ENCODE assay signal across 17 cellular contexts in the genomic region with DNA sequence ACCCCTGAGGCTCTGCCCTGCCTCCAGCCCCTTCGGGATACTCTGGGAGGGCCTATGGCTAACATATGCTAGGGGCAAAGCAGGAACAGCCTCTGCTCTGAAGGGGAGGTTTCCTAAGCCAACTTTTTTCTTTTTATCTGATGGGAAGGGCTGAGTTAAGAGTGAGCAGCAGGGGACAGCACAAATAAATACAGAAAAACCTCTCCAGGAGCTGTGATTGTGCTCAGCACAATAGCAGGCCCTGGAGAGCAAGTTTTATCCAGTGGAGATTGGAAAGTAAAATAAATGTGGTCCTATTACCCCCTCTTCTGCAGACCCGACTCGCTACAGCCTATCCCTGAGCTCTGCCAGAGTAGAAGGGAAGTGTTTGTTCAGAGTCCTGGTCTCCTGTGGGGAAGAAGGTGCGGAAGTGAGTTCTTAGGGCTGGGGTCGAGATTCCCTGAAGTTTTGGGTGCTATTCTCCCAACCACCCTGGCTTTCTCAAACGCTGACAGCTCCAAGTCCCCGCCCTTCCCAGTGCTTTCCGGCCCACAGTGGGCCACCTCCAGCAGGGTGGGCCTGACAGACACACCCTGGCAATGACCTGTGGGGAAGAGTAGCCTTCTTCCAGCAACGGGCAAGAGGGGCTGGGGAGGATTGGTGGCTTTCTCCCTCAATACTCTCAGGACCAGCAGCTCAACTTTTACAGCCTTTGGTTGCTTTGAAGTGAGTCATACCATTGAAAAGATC. TPM values are rescaled to one million over a fixed set of nuclear protein-coding genes. Genes with fewer than 3 reads are reported as not detected.
A peak's percentile ranks its signal among the peaks of the same experiment; 100 is the strongest.
DNase-seq lines count a peak whose midpoint lies in the region; ATAC-seq and TF ChIP-seq lines count a peak whose summit lies in the region.
"Had no signal": no experiment of that assay in that cellular context is flagged by ENCODE, and none has a peak within 500 bp of the region (broad histone marks: within the 10 kb centered on the region; RNA-seq: fewer than 3 reads in every experiment).

No MANE protein-coding gene starts in this region.

- no peaks in the 10 kb centered on the region for H3K27me3 ChIP-seq in foreskin keratinocyte

- H3K27ac ChIP-seq in foreskin keratinocyte = no peak overlapping the region
- H3K27ac ChIP-seq: WERI-Rb-1 had no signal

- H3K9me3 Mint-ChIP-seq in stimulated activated naive CD8-positive, alpha-beta T cell treated with anti-CD3 and anti-CD28 coated beads, Interleukin-15, amount 100 ng/mL, for 72 hours = no peaks in the 10 kb centered on the region
- H3K9me3 Mint-ChIP-seq in neural crest cell = no peaks in the 10 kb centered on the region
- H3K9me3 Mint-ChIP-seq: activated naive CD4-positive, alpha-beta T cell treated with anti-CD3 and anti-CD28 coated beads, Interleukin-2, amount 10 ng/mL, durations not matched to agents 7 days and 5 days; central memory CD8-positive, alpha-beta T cell; immature natural killer cell; stimulated activated memory B cell treated with anti-CD40 and anti-IgM and Interleukin-4, amounts not matched to agents 10 μg/mL and 1 μg/mL and 100 μg/mL, for 72 hours had no signal

- H3K27me3 Mint-ChIP-seq in stimulated activated naive CD8-positive, alpha-beta T cell treated with anti-CD3 and anti-CD28 coated beads, Interleukin-15, amount 100 ng/mL, for 72 hours = no peaks in the 10 kb centered on the region
- no peaks in the 10 kb centered on the region for H3K27me3 Mint-ChIP-seq in neural crest cell (ENCODE audit: low read depth)
- H3K27me3 Mint-ChIP-seq: CD4-positive, alpha-beta memory T cell; central memory CD8-positive, alpha-beta T cell; stimulated activated memory B cell treated with anti-CD40 and anti-IgM and Interleukin-4, amounts not matched to agents 10 μg/mL and 1 μg/mL and 100 μg/mL, for 72 hours had no signal

- H3K4me1 Mint-ChIP-seq in stimulated activated naive CD8-positive, alpha-beta T cell treated with anti-CD3 and anti-CD28 coated beads, Interleukin-15, amount 100 ng/mL, for 72 hours = no peaks in the 10 kb centered on the region
- H3K4me1 Mint-ChIP-seq in neural crest cell = peaks cover 13% of the 10 kb centered on the region
- H3K4me1 Mint-ChIP-seq: activated CD8-positive, alpha-beta memory T cell treated with anti-CD3 and anti-CD28 coated beads, Interleukin-2, amount 10 ng/mL, durations not matched to agents 7 days and 5 days; activated naive CD4-positive, alpha-beta T cell treated with anti-CD3 and anti-CD28 coated beads, Interleukin-2, amount 10 ng/mL, durations not matched to agents 7 days and 5 days; CD4-positive, alpha-beta memory T cell; central memory CD8-positive, alpha-beta T cell; immature natural killer cell; stimulated activated memory B cell treated with anti-CD40 and anti-IgM and Interleukin-4, amounts not matched to agents 10 μg/mL and 1 μg/mL and 100 μg/mL, for 72 hours had no signal

- no peaks in the 10 kb centered on the region for H3K36me3 Mint-ChIP-seq in neural crest cell (ENCODE audit: low read depth)
- H3K36me3 Mint-ChIP-seq: activated CD8-positive, alpha-beta memory T cell treated with anti-CD3 and anti-CD28 coated beads, Interleukin-2, amount 10 ng/mL, durations not matched to agents 7 days and 5 days had no signal

- no peak overlapping the region for H3K4me3 Mint-ChIP-seq in stimulated activated naive CD8-positive, alpha-beta T cell treated with anti-CD3 and anti-CD28 coated beads, Interleukin-15, amount 100 ng/mL, for 72 hours
- H3K4me3 Mint-ChIP-seq in neural crest cell = no peak overlapping the region
- H3K4me3 Mint-ChIP-seq: activated CD8-positive, alpha-beta memory T cell treated with anti-CD3 and anti-CD28 coated beads, Interleukin-2, amount 10 ng/mL, durations not matched to agents 7 days and 5 days; activated naive CD4-positive, alpha-beta T cell treated with anti-CD3 and anti-CD28 coated beads, Interleukin-2, amount 10 ng/mL, durations not matched to agents 7 days and 5 days; CD4-positive, alpha-beta memory T cell; central memory CD8-positive, alpha-beta T cell; immature natural killer cell; stimulated activated memory B cell treated with anti-CD40 and anti-IgM and Interleukin-4, amounts not matched to agents 10 μg/mL and 1 μg/mL and 100 μg/mL, for 72 hours had no signal

- peak; percentile 7 for ATAC-seq in stimulated activated naive CD8-positive, alpha-beta T cell treated with anti-CD3 and anti-CD28 coated beads, Interleukin-15, amount 100 ng/mL, for 72 hours
- ATAC-seq in stimulated activated naive CD8-positive, alpha-beta T cell treated with anti-CD3 and anti-CD28 coated beads, Interleukin-15, Interleukin-2, amounts not matched to agents 100 U/mL and 50 U/mL, for 24 hours = no peak
- ATAC-seq in foreskin keratinocyte = peak; percentile 34
- no peak for ATAC-seq in activated CD4-positive, CD25-positive, alpha-beta regulatory T cell treated with anti-CD3 and anti-CD28 coated beads, Interleukin-2, amount 50 U/mL, for 24 hours
- ATAC-seq: activated CD8-positive, alpha-beta memory T cell treated with anti-CD3 and anti-CD28 coated beads, Interleukin-2, amount 10 ng/mL, durations not matched to agents 7 days and 5 days; GM12878; stimulated activated memory B cell treated with anti-CD40 and anti-IgM and Interleukin-4, amounts not matched to agents 10 μg/mL and 1 μg/mL and 100 μg/mL, for 72 hours had no signal

- TF ChIP-seq CTCF in foreskin keratinocyte (conservative IDR thresholded peaks at IDR 0.05) (peak; percentile 13), neural crest cell (conservative IDR thresholded peaks at IDR 0.05) (no peak)

- no peak for DNase-seq in stimulated activated naive CD8-positive, alpha-beta T cell treated with anti-CD3 and anti-CD28 coated beads, Interleukin-15, amount 100 ng/mL, for 72 hours
- DNase-seq in stimulated activated naive CD8-positive, alpha-beta T cell treated with anti-CD3 and anti-CD28 coated beads, Interleukin-15, Interleukin-2, amounts not matched to agents 100 U/mL and 50 U/mL, for 24 hours = no peak
- DNase-seq in foreskin keratinocyte = no peak
- DNase-seq in neural crest cell (ENCODE audit: low read depth, low spot score) = no peak
- no peak for DNase-seq in DMS79 treated with DMSO at 0.1 percent for 48 hours (lab: John Stamatoyannopoulos, UW)
- DNase-seq in midbrain (lab: John Stamatoyannopoulos, UW) = no peak
- no peak for DNase-seq in NCI-H82 treated with DMSO at 0.1 percent for 48 hours (lab: John Stamatoyannopoulos, UW; ENCODE audit: unreplicated experiment)
- DNase-seq: activated CD8-positive, alpha-beta memory T cell treated with anti-CD3 and anti-CD28 coated beads, Interleukin-2, amount 10 ng/mL, durations not matched to agents 7 days and 5 days; activated naive CD4-positive, alpha-beta T cell treated with anti-CD3 and anti-CD28 coated beads, Interleukin-2, amount 10 ng/mL, durations not matched to agents 7 days and 5 days; CD4-positive, alpha-beta memory T cell; immature natural killer cell; NCI-H2107; WERI-Rb-1 had no signal

- H3K4me1 ChIP-seq in foreskin keratinocyte = peaks cover 6% of the 10 kb centered on the region

- peak overlapping the region in 1 of 2 donors; percentile 65 for H3K27ac Mint-ChIP-seq in stimulated activated naive CD8-positive, alpha-beta T cell treated with anti-CD3 and anti-CD28 coated beads, Interleukin-15, amount 100 ng/mL, for 72 hours
- peak overlapping the region; percentile 5 for H3K27ac Mint-ChIP-seq in neural crest cell (ENCODE audit: unreplicated experiment)
- H3K27ac Mint-ChIP-seq: activated CD8-positive, alpha-beta memory T cell treated with anti-CD3 and anti-CD28 coated beads, Interleukin-2, amount 10 ng/mL, durations not matched to agents 7 days and 5 days; CD4-positive, alpha-beta memory T cell; immature natural killer cell; stimulated activated memory B cell treated with anti-CD40 and anti-IgM and Interleukin-4, amounts not matched to agents 10 μg/mL and 1 μg/mL and 100 μg/mL, for 72 hours had no signal

RNA-seq across cellular contexts. Expression of a gene that starts 23.0 kb away (rescaled TPM):
- total RNA-seq in foreskin keratinocyte (53.8 and 58.4 TPM in 2 replicates), neural crest cell (72.1 and 73.6 TPM in 2 replicates)
- polyA plus RNA-seq in foreskin keratinocyte = 24.2 and 24.6 TPM in 2 replicates

Comparison
In these comparisons a context has a peak if more than half of its experiments do, and no peak if none do; other contexts are left out.
1. ATAC-seq: peak in stimulated activated naive CD8-positive, alpha-beta T cell treated with anti-CD3 and anti-CD28 coated beads, Interleukin-15, amount 100 ng/mL, for 72 hours (single experiment) and foreskin keratinocyte (single experiment); none in stimulated activated naive CD8-positive, alpha-beta T cell treated with anti-CD3 and anti-CD28 coated beads, Interleukin-15, Interleukin-2, amounts not matched to agents 100 U/mL and 50 U/mL, for 24 hours (single experiment) and activated CD4-positive, CD25-positive, alpha-beta regulatory T cell treated with anti-CD3 and anti-CD28 coated beads, Interleukin-2, amount 50 U/mL, for 24 hours (0 of 2).